In genomic region chr13:111115051-111115840, GRCh38 we compare ENCODE assay signal across 8 cellular contexts. TPM values are rescaled to one million over a fixed set of nuclear protein-coding genes. Genes with fewer than 3 reads are reported as not detected.
DNase-seq lines count a peak whose midpoint lies in the region; ATAC-seq and TF ChIP-seq lines count a peak whose summit lies in the region.

Gene ARHGEF7 (plus strand): TSS chr13:111115310. CDS start chr13:111115527, 217 bp downstream.

- H3K4me1 ChIP-seq in OCI-LY7 (ENCODE audit: insufficient read depth, low read length, poor library complexity, severe bottlenecking) = no peaks in the 10 kb centered on the region
- H3K4me1 ChIP-seq in lower lobe of right lung = peaks cover 30% of the 10 kb centered on the region
- H3K4me1 ChIP-seq in testis = peaks cover 10% of the 10 kb centered on the region

- CTCF ChIA-PET in OCI-LY7 (lab: Charles Lee; ENCODE audit: unreplicated experiment) = no interaction called here

- WGBS in testis, 2 donors = 0 to 1% methylated on average over 2 to 64 of the region's 121 CpGs

- H3K4me3 ChIP-seq in OCI-LY7 (ENCODE audit: low read depth, low read length, poor library complexity, severe bottlenecking) = no peak within 1 kb of the TSS
- peak within 1 kb of the TSS; percentile 70 for H3K4me3 ChIP-seq in lower lobe of right lung
- peak within 1 kb of the TSS; percentile 58 to 69 for H3K4me3 ChIP-seq in testis

- no TSS peak for BruUV-seq in OCI-LY7 (replicated peaks; lab: Mats Ljungman, UMichigan)

- H3K27me3 ChIP-seq in lower lobe of right lung (ENCODE audit: low read depth) (peaks cover 43% of the 10 kb centered on the region), testis (no peaks in the 10 kb centered on the region)

- no peak within 1 kb of the TSS for H2AFZ ChIP-seq in OCI-LY7 (ENCODE audit: low read length)

- no peak for TF ChIP-seq POLR2A in testis (IDR thresholded peaks at IDR 0.05)

- no peak within 1 kb of the TSS for H3K27ac ChIP-seq in OCI-LY7 (ENCODE audit: low read depth, low read length, poor library complexity, severe bottlenecking)
- H3K27ac ChIP-seq in lower lobe of right lung = peak within 1 kb of the TSS; percentile 79
- peak within 1 kb of the TSS; percentile 76 to 87 for H3K27ac ChIP-seq in testis

- H3K79me2 ChIP-seq in OCI-LY7 (ENCODE audit: insufficient read depth, low read depth, low read length) = no peaks in the 10 kb centered on the region

- H3K36me3 ChIP-seq in OCI-LY7 (ENCODE audit: insufficient read depth, low read length) = no peaks in the 10 kb centered on the region
- no peaks in the 10 kb centered on the region for H3K36me3 ChIP-seq in lower lobe of right lung
- H3K36me3 ChIP-seq in testis (ENCODE audit: low read depth, missing control alignments) = no peaks in the 10 kb centered on the region

- no peak within 1 kb of the TSS for H3K4me2 ChIP-seq in OCI-LY7 (ENCODE audit: low read length)

- intact Hi-C loops in OCI-LY7 (cut with micrococcal nuclease; ENCODE audit: unreplicated experiment) (no loop called here), lower lobe of right lung (cut with DNase I) (no loop called here), testis (cut with DNase I; ENCODE audit: low total_unique reads) (no loop called here)

- H3K9me3 ChIP-seq in OCI-LY7 (ENCODE audit: low read length) (no peaks in the 10 kb centered on the region), lower lobe of right lung (no peaks in the 10 kb centered on the region), testis (no peaks in the 10 kb centered on the region)

- TF ChIP-seq CTCF in OCI-LY7 (conservative IDR thresholded peaks at IDR 0.05; ENCODE audit: low read length) (no peak), lower lobe of right lung (IDR thresholded peaks at IDR 0.05) (no peak), testis (IDR thresholded peaks at IDR 0.05) (peak in 1 of 3 experiments; percentile 0)

- peak; percentile 18 for DNase-seq in stimulated activated CD4-positive, alpha-beta T cell treated with anti-CD3 and anti-CD28 coated beads, Interleukin-15, amount 100 ng/mL, for 24 hours
- no peak for DNase-seq in stimulated activated CD4-positive, alpha-beta T cell treated with anti-CD3 and anti-CD28 coated beads, Interleukin-12 subunit alpha, Interleukin-12 subunit beta, amount 100 ng/mL, for 4 hours
- DNase-seq in OCI-LY7 (ENCODE audit: low spot score) = no peak
- DNase-seq in dermis blood vessel endothelial cell = peak; percentile 12
- no peak for DNase-seq in lower lobe of right lung
- no peak for DNase-seq in testis
- no peak for DNase-seq in middle frontal gyrus (ENCODE audit: extremely low spot score, low spot score)
- DNase-seq in HUDEP-2 (lab: John Stamatoyannopoulos, UW; ENCODE audit: unreplicated experiment in 76 of 76) = no peak

- H3K9me2 ChIP-seq in OCI-LY7 (ENCODE audit: insufficient read depth, low read length) = no peaks in the 10 kb centered on the region

- ATAC-seq in lower lobe of right lung = peak; percentile 60 to 67

- POLR2A ChIA-PET in OCI-LY7 (lab: Charles Lee) = no interaction called here

- no peaks in the 10 kb centered on the region for H4K20me1 ChIP-seq in OCI-LY7 (ENCODE audit: insufficient read depth, low read length)

RNA-seq across cellular contexts. Expression of gene ARHGEF7, which starts in this region (rescaled TPM):
- 36.3 and 39.5 TPM in 2 replicates for total RNA-seq in OCI-LY7 (2014; rRNA removed; shearing (Covaris generic))
- total RNA-seq in OCI-LY7 (2022) (51.3 and 60.8 TPM in 2 replicates), dermis blood vessel endothelial cell (278 and 307 TPM in 2 replicates), lower lobe of right lung (63.7 TPM), testis (100 to 1,000 TPM; 118 to 136 TPM)
- polyA plus RNA-seq in testis (ENCODE audit: insufficient read depth, low read depth, low replicate concordance) = 73.6 TPM

Comparison
In these comparisons a context has a peak if more than half of its experiments do, and no peak if none do; other contexts are left out.
1. DNase-seq: peak in stimulated activated CD4-positive, alpha-beta T cell treated with anti-CD3 and anti-CD28 coated beads, Interleukin-15, amount 100 ng/mL, for 24 hours (single experiment) and dermis blood vessel endothelial cell (single experiment); none in stimulated activated CD4-positive, alpha-beta T cell treated with anti-CD3 and anti-CD28 coated beads, Interleukin-12 subunit alpha, Interleukin-12 subunit beta, amount 100 ng/mL, for 4 hours (single experiment), OCI-LY7 (single experiment), lower lobe of right lung (single experiment), testis (single experiment), middle frontal gyrus (single experiment) and HUDEP-2 (0 of 76).